In the genomic region with DNA sequence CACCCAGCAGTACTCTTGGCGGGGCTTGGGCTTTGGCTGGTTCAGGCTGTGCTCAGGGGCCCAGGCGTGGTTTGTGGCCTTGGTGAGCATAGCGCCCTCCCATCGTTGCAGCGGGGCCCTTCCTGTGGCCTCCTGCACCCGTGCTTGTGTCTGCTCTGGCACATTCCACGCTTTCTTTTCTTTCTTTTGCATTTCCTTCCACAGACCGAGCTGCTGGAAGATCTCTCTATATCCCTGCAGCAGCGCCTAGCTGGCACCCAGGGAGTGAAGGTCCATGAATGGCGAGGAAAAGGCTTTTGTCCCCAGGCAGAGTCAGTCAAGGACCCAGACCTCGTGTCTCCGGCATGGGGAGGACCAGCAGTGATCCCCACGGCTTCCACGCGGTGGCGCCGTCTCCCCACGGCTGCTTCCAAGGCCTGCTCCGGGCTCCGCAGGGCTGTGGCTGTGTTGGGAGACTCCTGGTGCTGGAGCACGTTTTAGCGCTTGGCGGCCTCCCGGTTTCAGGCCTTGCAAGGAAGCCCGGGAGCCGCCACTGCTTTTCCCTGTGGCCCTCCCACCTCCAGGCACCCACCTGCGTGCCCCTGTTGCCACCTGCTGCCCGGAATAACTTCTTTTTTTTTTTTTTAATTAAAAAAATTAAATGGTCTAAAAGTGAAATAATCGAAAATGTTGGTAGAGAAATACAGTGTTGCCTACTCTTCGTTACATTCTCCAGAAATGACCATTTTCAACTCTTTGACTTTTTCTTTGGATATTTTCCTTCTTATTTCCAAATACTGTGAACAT, we compare ENCODE assay signal across 8 cellular contexts. TPM values are rescaled to one million over a fixed set of nuclear protein-coding genes. Genes with fewer than 3 reads are reported as not detected.
DNase-seq lines count a peak whose midpoint lies in the region; ATAC-seq and TF ChIP-seq lines count a peak whose summit lies in the region.

No MANE protein-coding gene starts in this region.

- TF ChIP-seq CTCF in GM13977 (IDR thresholded peaks at IDR 0.05; ENCODE audit: extremely low read depth, insufficient read depth, missing control alignments), result peak; percentile 94

- peaks cover 24% of the 10 kb centered on the region for H3K4me1 Mint-ChIP-seq in activated CD4-positive, alpha-beta memory T cell treated with anti-CD3 and anti-CD28 coated beads, Interleukin-2, amount 10 ng/mL, durations not matched to agents 7 days and 5 days

- no peaks in the 10 kb centered on the region for H3K27me3 Mint-ChIP-seq in activated CD4-positive, alpha-beta memory T cell treated with anti-CD3 and anti-CD28 coated beads, Interleukin-2, amount 10 ng/mL, durations not matched to agents 7 days and 5 days

- no peak overlapping the region for H3K4me3 Mint-ChIP-seq in activated CD4-positive, alpha-beta memory T cell treated with anti-CD3 and anti-CD28 coated beads, Interleukin-2, amount 10 ng/mL, durations not matched to agents 7 days and 5 days

- CTCF ChIA-PET in activated CD4-positive, alpha-beta memory T cell treated with anti-CD3 and anti-CD28 coated beads, Interleukin-2, amount 10 ng/mL, durations not matched to agents 7 days and 5 days (lab: Charles Lee), result interaction anchor here (0.7 to 2.5 kb wide), 8 partner anchors 11 to 500 kb away, joined by 3 to 10 read pairs (median 4); a partner anchor contains a TSS

- in situ Hi-C loops in GM13977 (cut with MboI; ENCODE audit: low pct_unique_long_range_greater_than_20kb, low sequenced_read_pairs, unreplicated experiment), result no loop called here

- POLR2A ChIA-PET in activated CD4-positive, alpha-beta memory T cell treated with anti-CD3 and anti-CD28 coated beads, Interleukin-2, amount 10 ng/mL, durations not matched to agents 7 days and 5 days (lab: Charles Lee), result no interaction called here

- H3K9me3 Mint-ChIP-seq in activated CD4-positive, alpha-beta memory T cell treated with anti-CD3 and anti-CD28 coated beads, Interleukin-2, amount 10 ng/mL, durations not matched to agents 7 days and 5 days, result no peaks in the 10 kb centered on the region

- H3K36me3 Mint-ChIP-seq in activated CD4-positive, alpha-beta memory T cell treated with anti-CD3 and anti-CD28 coated beads, Interleukin-2, amount 10 ng/mL, durations not matched to agents 7 days and 5 days (ENCODE audit: low read depth), result no peaks in the 10 kb centered on the region

- peak; percentile 91 for DNase-seq in GM13977 (ENCODE audit: low spot score)
- peak; percentile 60 for DNase-seq in NCI-H748 (lab: John Stamatoyannopoulos, UW; ENCODE audit: unreplicated experiment)
- DNase-seq in activated CD4-positive, alpha-beta memory T cell treated with anti-CD3 and anti-CD28 coated beads, Interleukin-2, amount 10 ng/mL, durations not matched to agents 7 days and 5 days, result peak; percentile 85
- peak; percentile 34 for DNase-seq in effector CD8-positive, alpha-beta T cell (lab: John Stamatoyannopoulos, UW)
- peak; percentile 90 for DNase-seq in medulla oblongata (ENCODE audit: extremely low spot score)
- peak; percentile 43 for DNase-seq in stimulated activated CD8-positive, alpha-beta memory T cell treated with anti-CD3 and anti-CD28 coated beads, Interleukin-15, amount 100 ng/mL, for 1 hour (ENCODE audit: low read depth)
- no peak for DNase-seq in NCI-H2227 (lab: John Stamatoyannopoulos, UW; ENCODE audit: unreplicated experiment)

- no peak overlapping the region for H3K27ac Mint-ChIP-seq in activated CD4-positive, alpha-beta memory T cell treated with anti-CD3 and anti-CD28 coated beads, Interleukin-2, amount 10 ng/mL, durations not matched to agents 7 days and 5 days

- ATAC-seq in HG02981 (IDR thresholded peaks at IDR 0.05; ENCODE audit: unreplicated experiment), result peak; percentile 82

RNA-seq across cellular contexts. Expression of a gene that starts 28.5 kb away (rescaled TPM):
- total RNA-seq in activated CD4-positive, alpha-beta memory T cell treated with anti-CD3 and anti-CD28 coated beads, Interleukin-2, amount 10 ng/mL, durations not matched to agents 7 days and 5 days, result 1 to 10 TPM; 2.1 to 2.5 TPM

RNA-seq across cellular contexts. Expression of a gene that starts 51.8 kb away (rescaled TPM):
- 10 to 100 TPM; 10.5 to 11.0 TPM for total RNA-seq in activated CD4-positive, alpha-beta memory T cell treated with anti-CD3 and anti-CD28 coated beads, Interleukin-2, amount 10 ng/mL, durations not matched to agents 7 days and 5 days
